In genomic region chr21:28657576-28657975, GRCh38 we compare ENCODE assay signal across 22 cellular contexts.
DNase-seq lines count a peak whose midpoint lies in the region; TF ChIP-seq lines count a peak whose summit lies in the region.
"Had no signal": no experiment of that assay in that cellular context is flagged by ENCODE, and none has a peak within 500 bp of the region (broad histone marks: within the 10 kb centered on the region; RNA-seq: fewer than 3 reads in every experiment).

No MANE protein-coding gene starts in this region.

- DNase-seq in MG63 (peak; percentile 42), amniotic stem cell (lab: John Stamatoyannopoulos, UW) (peak; percentile 8), fibroblast of peridontal ligament (ENCODE audit: extremely low read depth) (peak; percentile 31), osteoblast (ENCODE audit: insufficient read length, low spot score, missing footprints) (no peak), AG20443 (ENCODE audit: low spot score) (no peak), brain microvascular endothelial cell (no peak)
- no peak for DNase-seq in activated CD4-positive, alpha-beta T cell treated with anti-CD3 and anti-CD28 coated beads for 1 hour
- no peak for DNase-seq in activated T-cell treated with anti-CD3 and anti-CD28 coated beads, Interleukin-2, amount 50 U/mL, for 24 hours
- DNase-seq: Caco-2; CD4-positive, CD25-positive, alpha-beta regulatory T cell; CD8-positive, alpha-beta T cell; DMS153; DND-41; EL; GDM1; GM23248; H7; HCEC 1CT had no signal

- peak overlapping the region; percentile 56 for H2AFZ ChIP-seq in osteoblast (ENCODE audit: low read length)
- H2AFZ ChIP-seq: GM23248 had no signal

- H3K36me3 ChIP-seq in MG63 (no peaks in the 10 kb centered on the region), osteoblast (ENCODE audit: insufficient read depth, low read length) (no peaks in the 10 kb centered on the region), brain microvascular endothelial cell (replicated peaks) (no peaks in the 10 kb centered on the region)
- H3K36me3 ChIP-seq: BLaER1 had no signal

- H3K4me1 ChIP-seq in osteoblast (ENCODE audit: insufficient read depth, low read length): peaks cover 8% of the 10 kb centered on the region
- H3K4me1 ChIP-seq: BLaER1 had no signal

- no peak for TF ChIP-seq CTCF in osteoblast (IDR thresholded peaks at IDR 0.05; ENCODE audit: extremely low read depth, low read depth, low read length)
- no peak for TF ChIP-seq CTCF in brain microvascular endothelial cell (IDR thresholded peaks at IDR 0.05; ENCODE audit: low read depth, low read length, missing control alignments)

- peak overlapping the region; percentile 3 for H3K4me2 ChIP-seq in osteoblast (ENCODE audit: insufficient read depth, low read length)
- H3K4me2 ChIP-seq: BLaER1 had no signal

- H3K9me3 ChIP-seq in MG63: no peaks in the 10 kb centered on the region
- no peaks in the 10 kb centered on the region for H3K9me3 ChIP-seq in osteoblast (ENCODE audit: low read depth, low read length)
- H3K9me3 ChIP-seq: BLaER1, Caco-2 had no signal

- no peak overlapping the region for H3K4me3 Mint-ChIP-seq in activated T-cell treated with anti-CD3 and anti-CD28 coated beads, Interleukin-2, amount 50 U/mL, for 24 hours
- H3K4me3 Mint-ChIP-seq: B cell; CD4-positive, CD25-positive, alpha-beta regulatory T cell; CD8-positive, alpha-beta T cell had no signal

- H3K79me2 ChIP-seq in osteoblast (ENCODE audit: insufficient read depth, low read length): no peaks in the 10 kb centered on the region

- in situ Hi-C loops in brain microvascular endothelial cell (cut with HindIII; ENCODE audit: low pct_ligation_motif_present, low sequenced_read_pairs): no loop called here

- peaks cover 3% of the 10 kb centered on the region for H3K4me1 Mint-ChIP-seq in activated T-cell treated with anti-CD3 and anti-CD28 coated beads, Interleukin-2, amount 50 U/mL, for 24 hours (ENCODE audit: low read depth)
- H3K4me1 Mint-ChIP-seq: B cell had no signal

- H3K27me3 ChIP-seq in MG63 (no peaks in the 10 kb centered on the region), osteoblast (ENCODE audit: insufficient read depth, low read length) (no peaks in the 10 kb centered on the region), brain microvascular endothelial cell (replicated peaks) (no peaks in the 10 kb centered on the region)
- H3K27me3 ChIP-seq: BLaER1 had no signal

- H3K4me3 ChIP-seq in MG63: no peak overlapping the region
- no peak overlapping the region for H3K4me3 ChIP-seq in osteoblast (ENCODE audit: insufficient read depth, low read length)
- H3K4me3 ChIP-seq in brain microvascular endothelial cell (ENCODE audit: low read depth, low read length): no peak overlapping the region
- H3K4me3 ChIP-seq: BLaER1, GM12878, GM23248 had no signal

- no peaks in the 10 kb centered on the region for H4K20me1 ChIP-seq in osteoblast (ENCODE audit: insufficient read depth, low read length)
- H4K20me1 ChIP-seq: BLaER1 had no signal

- H3K36me3 Mint-ChIP-seq in activated T-cell treated with anti-CD3 and anti-CD28 coated beads, Interleukin-2, amount 50 U/mL, for 24 hours (ENCODE audit: low read depth): no peaks in the 10 kb centered on the region
- H3K36me3 Mint-ChIP-seq: CD8-positive, alpha-beta T cell had no signal

- H3K27ac ChIP-seq in osteoblast (ENCODE audit: low read depth, low read length): no peak overlapping the region
- H3K27ac ChIP-seq in brain microvascular endothelial cell: no peak overlapping the region
- H3K27ac ChIP-seq: BLaER1, C4-2B, GM23248 had no signal

- no peaks in the 10 kb centered on the region for H3K9me3 Mint-ChIP-seq in activated T-cell treated with anti-CD3 and anti-CD28 coated beads, Interleukin-2, amount 50 U/mL, for 24 hours
- H3K9me3 Mint-ChIP-seq: CD4-positive, CD25-positive, alpha-beta regulatory T cell; CD8-positive, alpha-beta T cell had no signal

- no peak overlapping the region for H3K27ac Mint-ChIP-seq in activated T-cell treated with anti-CD3 and anti-CD28 coated beads, Interleukin-2, amount 50 U/mL, for 24 hours
- H3K27ac Mint-ChIP-seq: B cell; CD4-positive, CD25-positive, alpha-beta regulatory T cell; CD8-positive, alpha-beta T cell had no signal

- no peaks in the 10 kb centered on the region for H3K27me3 Mint-ChIP-seq in activated T-cell treated with anti-CD3 and anti-CD28 coated beads, Interleukin-2, amount 50 U/mL, for 24 hours
- H3K27me3 Mint-ChIP-seq: B cell; CD4-positive, CD25-positive, alpha-beta regulatory T cell had no signal

Comparison
In these comparisons a context has a peak if more than half of its experiments do, and no peak if none do; other contexts are left out.
1. DNase-seq: peak in MG63 (single experiment), amniotic stem cell (single experiment) and fibroblast of peridontal ligament (single experiment); none in osteoblast (single experiment), AG20443 (single experiment), activated CD4-positive, alpha-beta T cell treated with anti-CD3 and anti-CD28 coated beads for 1 hour (single experiment), brain microvascular endothelial cell (single experiment) and activated T-cell treated with anti-CD3 and anti-CD28 coated beads, Interleukin-2, amount 50 U/mL, for 24 hours (single experiment).